ENCODE assay signal across 1 cellular context in the genomic region with DNA sequence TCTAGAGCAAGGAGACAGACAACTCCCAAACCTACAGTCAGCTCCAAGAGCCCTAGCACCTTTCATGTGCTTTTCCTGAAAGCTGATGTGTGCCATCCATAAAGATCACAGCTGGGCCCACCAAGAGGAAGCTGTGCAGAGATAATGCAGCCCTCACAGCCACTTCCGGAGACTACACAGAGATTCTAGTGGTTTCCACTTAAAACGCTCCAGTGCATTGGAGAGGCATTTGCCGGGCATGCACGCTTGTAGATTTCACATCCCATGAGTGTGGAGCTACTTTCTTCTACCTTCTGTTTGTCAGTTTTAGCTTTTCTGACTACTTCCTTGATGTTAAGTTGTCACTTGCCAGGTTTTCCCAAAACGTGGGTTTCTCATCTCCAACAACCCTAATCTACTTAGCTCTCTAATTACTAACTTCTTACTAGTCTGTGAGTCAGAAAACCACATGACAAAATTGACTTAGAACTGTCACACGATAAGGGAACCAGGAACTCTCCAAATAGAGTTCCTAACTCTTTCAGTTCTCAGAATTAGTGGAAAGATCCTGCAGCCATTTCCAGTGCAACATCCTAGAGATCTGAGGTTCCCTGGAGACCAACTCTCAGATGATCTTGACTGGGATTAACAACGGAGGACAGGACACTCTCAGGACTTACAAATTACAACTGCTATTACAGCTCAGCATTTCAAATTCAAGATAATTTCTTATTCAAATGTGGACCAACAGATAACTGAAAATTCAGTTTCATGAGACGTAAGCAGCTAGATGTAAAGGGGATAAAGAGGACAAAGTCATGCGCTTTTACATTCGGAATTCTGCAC.
TF ChIP-seq lines count a peak whose summit lies in the region.

No MANE protein-coding gene starts in this region.

TF ChIP-seq in K562, 482 proteins besides CTCF, POLR2A, EP300 and RAD21 (continued from another document and continues in another):
- TF ChIP-seq MGA (IDR thresholded peaks at IDR 0.05) (no peak), MYNN (IDR thresholded peaks at IDR 0.05) (0 out of 2 replicates have a peak, but pooled peaks have one; percentile 18), MYNN (CRISPR knock-in tag; IDR thresholded peaks at IDR 0.05) (no peak), EGR1 (conservative IDR thresholded peaks at IDR 0.05) (no peak), THRAP3 (IDR thresholded peaks at IDR 0.05; ENCODE audit: borderline replicate concordance) (no peak), ZKSCAN8 (CRISPR knock-in tag; IDR thresholded peaks at IDR 0.05) (peak; percentile 46; the same call in 1 of the 2 replicates), SP2 (IDR thresholded peaks at IDR 0.05; ENCODE audit: extremely low read depth, low read depth, low read length, poor library complexity, severe bottlenecking) (no peak), ZBTB2 (IDR thresholded peaks at IDR 0.05) (no peak), CCAR2 (IDR thresholded peaks at IDR 0.05; ENCODE audit: low read depth, low read length) (no peak), ATF1 (CRISPR knock-in tag; IDR thresholded peaks at IDR 0.05) (no peak), ATF1 (tag; IDR thresholded peaks at IDR 0.05) (peak; percentile 63), ZNF134 (CRISPR knock-in tag; conservative IDR thresholded peaks at IDR 0.05) (no peak; the same call in 1 of the 2 replicates), HNRNPL (IDR thresholded peaks at IDR 0.05; ENCODE audit: low read depth, low read length) (no peak), MAFF (IDR thresholded peaks at IDR 0.05; ENCODE audit: low read length) (no peak), NBN (IDR thresholded peaks at IDR 0.05; ENCODE audit: low read depth) (peak; percentile 23; the same call in 1 of the 2 replicates)
- TF ChIP-seq, protein P1, sequence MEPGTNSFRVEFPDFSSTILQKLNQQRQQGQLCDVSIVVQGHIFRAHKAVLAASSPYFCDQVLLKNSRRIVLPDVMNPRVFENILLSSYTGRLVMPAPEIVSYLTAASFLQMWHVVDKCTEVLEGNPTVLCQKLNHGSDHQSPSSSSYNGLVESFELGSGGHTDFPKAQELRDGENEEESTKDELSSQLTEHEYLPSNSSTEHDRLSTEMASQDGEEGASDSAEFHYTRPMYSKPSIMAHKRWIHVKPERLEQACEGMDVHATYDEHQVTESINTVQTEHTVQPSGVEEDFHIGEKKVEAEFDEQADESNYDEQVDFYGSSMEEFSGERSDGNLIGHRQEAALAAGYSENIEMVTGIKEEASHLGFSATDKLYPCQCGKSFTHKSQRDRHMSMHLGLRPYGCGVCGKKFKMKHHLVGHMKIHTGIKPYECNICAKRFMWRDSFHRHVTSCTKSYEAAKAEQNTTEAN (CRISPR knock-in tag; IDR thresholded peaks at IDR 0.05), result no peak
- TF ChIP-seq, protein P2, sequence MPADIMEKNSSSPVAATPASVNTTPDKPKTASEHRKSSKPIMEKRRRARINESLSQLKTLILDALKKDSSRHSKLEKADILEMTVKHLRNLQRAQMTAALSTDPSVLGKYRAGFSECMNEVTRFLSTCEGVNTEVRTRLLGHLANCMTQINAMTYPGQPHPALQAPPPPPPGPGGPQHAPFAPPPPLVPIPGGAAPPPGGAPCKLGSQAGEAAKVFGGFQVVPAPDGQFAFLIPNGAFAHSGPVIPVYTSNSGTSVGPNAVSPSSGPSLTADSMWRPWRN (IDR thresholded peaks at IDR 0.05; ENCODE audit: low read depth), result no peak
- TF ChIP-seq, protein P3, sequence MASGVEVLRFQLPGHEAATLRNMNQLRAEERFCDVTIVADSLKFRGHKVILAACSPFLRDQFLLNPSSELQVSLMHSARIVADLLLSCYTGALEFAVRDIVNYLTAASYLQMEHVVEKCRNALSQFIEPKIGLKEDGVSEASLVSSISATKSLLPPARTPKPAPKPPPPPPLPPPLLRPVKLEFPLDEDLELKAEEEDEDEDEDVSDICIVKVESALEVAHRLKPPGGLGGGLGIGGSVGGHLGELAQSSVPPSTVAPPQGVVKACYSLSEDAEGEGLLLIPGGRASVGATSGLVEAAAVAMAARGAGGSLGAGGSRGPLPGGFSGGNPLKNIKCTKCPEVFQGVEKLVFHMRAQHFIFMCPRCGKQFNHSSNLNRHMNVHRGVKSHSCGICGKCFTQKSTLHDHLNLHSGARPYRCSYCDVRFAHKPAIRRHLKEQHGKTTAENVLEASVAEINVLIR (CRISPR knock-in tag; IDR thresholded peaks at IDR 0.05), result peak; percentile 34; the same call in 1 of the 2 replicates
- TF ChIP-seq, protein P4, sequence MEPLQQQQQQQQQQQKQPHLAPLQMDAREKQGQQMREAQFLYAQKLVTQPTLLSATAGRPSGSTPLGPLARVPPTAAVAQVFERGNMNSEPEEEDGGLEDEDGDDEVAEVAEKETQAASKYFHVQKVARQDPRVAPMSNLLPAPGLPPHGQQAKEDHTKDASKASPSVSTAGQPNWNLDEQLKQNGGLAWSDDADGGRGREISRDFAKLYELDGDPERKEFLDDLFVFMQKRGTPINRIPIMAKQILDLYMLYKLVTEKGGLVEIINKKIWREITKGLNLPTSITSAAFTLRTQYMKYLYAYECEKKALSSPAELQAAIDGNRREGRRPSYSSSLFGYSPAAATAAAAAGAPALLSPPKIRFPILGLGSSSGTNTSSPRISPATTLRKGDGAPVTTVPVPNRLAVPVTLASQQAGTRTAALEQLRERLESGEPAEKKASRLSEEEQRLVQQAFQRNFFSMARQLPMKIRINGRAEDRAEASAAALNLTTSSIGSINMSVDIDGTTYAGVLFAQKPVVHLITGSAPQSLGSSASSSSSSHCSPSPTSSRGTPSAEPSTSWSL (CRISPR knock-in tag; IDR thresholded peaks at IDR 0.05; ENCODE audit: borderline replicate concordance), result no peak
- TF ChIP-seq, protein P5, sequence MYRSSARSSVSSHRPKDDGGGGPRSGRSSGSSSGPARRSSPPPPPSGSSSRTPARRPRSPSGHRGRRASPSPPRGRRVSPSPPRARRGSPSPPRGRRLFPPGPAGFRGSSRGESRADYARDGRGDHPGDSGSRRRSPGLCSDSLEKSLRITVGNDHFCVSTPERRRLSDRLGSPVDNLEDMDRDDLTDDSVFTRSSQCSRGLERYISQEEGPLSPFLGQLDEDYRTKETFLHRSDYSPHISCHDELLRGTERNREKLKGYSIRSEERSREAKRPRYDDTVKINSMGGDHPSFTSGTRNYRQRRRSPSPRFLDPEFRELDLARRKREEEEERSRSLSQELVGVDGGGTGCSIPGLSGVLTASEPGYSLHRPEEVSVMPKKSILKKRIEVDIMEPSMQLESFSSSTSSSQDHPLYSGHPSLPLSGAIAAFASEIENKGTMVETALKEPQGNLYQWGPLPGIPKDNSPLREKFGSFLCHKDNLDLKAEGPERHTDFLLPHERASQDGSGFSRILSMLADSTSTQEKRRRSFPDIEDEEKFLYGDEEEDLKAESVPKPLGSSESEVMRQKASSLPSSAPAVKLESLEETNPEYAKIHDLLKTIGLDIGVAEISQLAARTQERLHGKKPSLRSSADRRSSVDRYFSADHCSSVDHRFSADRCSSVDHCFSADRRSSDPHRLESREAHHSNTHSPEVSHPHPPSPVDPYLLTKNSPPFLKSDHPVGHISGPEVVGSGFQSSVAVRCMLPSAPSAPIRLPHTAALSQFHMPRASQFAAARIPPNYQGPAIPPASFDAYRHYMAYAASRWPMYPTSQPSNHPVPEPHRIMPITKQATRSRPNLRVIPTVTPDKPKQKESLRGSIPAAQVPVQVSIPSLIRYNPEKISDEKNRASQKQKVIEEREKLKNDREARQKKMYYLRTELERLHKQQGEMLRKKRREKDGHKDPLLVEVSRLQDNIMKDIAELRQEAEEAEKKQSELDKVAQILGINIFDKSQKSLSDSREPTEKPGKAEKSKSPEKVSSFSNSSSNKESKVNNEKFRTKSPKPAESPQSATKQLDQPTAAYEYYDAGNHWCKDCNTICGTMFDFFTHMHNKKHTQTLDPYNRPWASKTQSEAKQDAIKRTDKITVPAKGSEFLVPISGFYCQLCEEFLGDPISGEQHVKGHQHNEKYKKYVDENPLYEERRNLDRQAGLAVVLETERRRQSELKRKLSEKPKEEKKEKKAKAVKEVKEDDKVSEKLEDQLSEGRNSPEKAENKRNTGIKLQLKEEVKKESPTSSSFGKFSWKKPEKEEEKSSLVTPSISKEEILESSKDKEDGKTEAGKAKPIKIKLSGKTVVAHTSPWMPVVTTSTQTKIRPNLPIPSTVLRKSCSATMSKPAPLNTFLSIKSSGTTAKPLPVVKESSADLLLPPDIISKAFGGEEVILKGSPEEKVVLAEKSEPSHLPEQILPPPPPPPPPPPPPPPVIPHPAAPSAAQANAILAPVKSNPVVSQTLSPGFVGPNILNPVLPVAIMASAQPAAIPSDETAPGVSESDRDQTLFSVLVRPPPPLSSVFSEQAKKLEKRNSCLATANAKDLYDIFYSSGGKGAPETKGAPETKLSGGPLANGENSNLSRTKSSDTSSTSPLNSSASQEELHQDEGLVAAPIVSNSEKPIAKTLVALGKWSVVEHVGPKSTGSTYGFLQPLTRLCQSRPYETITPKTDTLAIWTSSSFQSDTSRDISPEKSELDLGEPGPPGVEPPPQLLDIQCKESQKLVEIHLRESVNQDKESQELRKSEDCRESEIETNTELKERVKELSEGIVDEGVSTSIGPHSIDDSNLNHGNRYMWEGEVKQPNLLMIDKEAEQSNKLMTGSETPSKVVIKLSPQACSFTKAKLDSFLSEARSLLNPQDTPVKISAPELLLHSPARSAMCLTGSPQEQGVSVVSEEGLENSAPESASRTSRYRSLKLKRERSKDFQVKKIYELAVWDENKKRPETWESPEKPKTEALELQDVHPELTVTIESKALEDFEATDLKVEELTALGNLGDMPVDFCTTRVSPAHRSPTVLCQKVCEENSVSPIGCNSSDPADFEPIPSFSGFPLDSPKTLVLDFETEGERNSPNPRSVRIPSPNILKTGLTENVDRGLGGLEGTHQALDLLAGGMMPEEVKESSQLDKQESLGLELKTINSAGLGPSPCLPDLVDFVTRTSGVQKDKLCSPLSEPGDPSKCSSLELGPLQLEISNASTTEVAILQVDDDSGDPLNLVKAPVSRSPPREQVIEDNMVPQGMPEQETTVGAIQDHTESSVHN (IDR thresholded peaks at IDR 0.05; ENCODE audit: borderline replicate concordance in 1 of 2, low read depth in 1 of 2), result no peak; a peak in 1 of 4 replicates
